In genomic region chr18:26863122-26863879, GRCh38 we compare ENCODE assay signal across 9 cellular contexts. TPM values are rescaled to one million over a fixed set of nuclear protein-coding genes. Genes with fewer than 3 reads are reported as not detected.
DNase-seq lines count a peak whose midpoint lies in the region; ATAC-seq, FAIRE-seq and TF ChIP-seq lines count a peak whose summit lies in the region.
"Had no signal": no experiment of that assay in that cellular context is flagged by ENCODE, and none has a peak within 500 bp of the region (broad histone marks: within the 10 kb centered on the region; RNA-seq: fewer than 3 reads in every experiment).

No MANE protein-coding gene starts in this region.

- ATAC-seq in thoracic aorta (ENCODE audit: insufficient number of reproducible peaks, low FRiP score, low read depth) = no peak
- no peak for ATAC-seq in CD8-positive, alpha-beta T cell

- TF ChIP-seq CTCF in astrocyte of the spinal cord (IDR thresholded peaks at IDR 0.05; ENCODE audit: low read depth, low read length) (no peak), kidney epithelial cell (IDR thresholded peaks at IDR 0.05; ENCODE audit: insufficient read depth, low read length, poor library complexity, severe bottlenecking) (no peak), thoracic aorta (IDR thresholded peaks at IDR 0.05) (no peak)
- TF ChIP-seq CTCF in CD8-positive, alpha-beta T cell (IDR thresholded peaks at IDR 0.05) = no peak

- H3K27ac Mint-ChIP-seq in activated CD4-positive, alpha-beta memory T cell treated with anti-CD3 and anti-CD28 coated beads, Interleukin-2, amount 10 ng/mL, durations not matched to agents 7 days and 5 days = no peak overlapping the region
- H3K27ac Mint-ChIP-seq in CD8-positive, alpha-beta T cell = no peak overlapping the region
- H3K27ac Mint-ChIP-seq: dendritic cell treated with granulocyte-macrophage colony-stimulating factor and Interleukin-4, amounts not matched to agents 40 ng/mL and 50 ng/mL, for 4 days had no signal

- H3K36me3 Mint-ChIP-seq in activated CD4-positive, alpha-beta memory T cell treated with anti-CD3 and anti-CD28 coated beads, Interleukin-2, amount 10 ng/mL, durations not matched to agents 7 days and 5 days (ENCODE audit: low read depth) = no peaks in the 10 kb centered on the region
- H3K36me3 Mint-ChIP-seq in CD8-positive, alpha-beta T cell = no peaks in the 10 kb centered on the region

- intact Hi-C loops in CD8-positive, alpha-beta T cell (cut with DNase I, micrococcal nuclease) = no loop called here

- no peak overlapping the region for H3K4me3 Mint-ChIP-seq in activated CD4-positive, alpha-beta memory T cell treated with anti-CD3 and anti-CD28 coated beads, Interleukin-2, amount 10 ng/mL, durations not matched to agents 7 days and 5 days
- no peak overlapping the region for H3K4me3 Mint-ChIP-seq in CD8-positive, alpha-beta T cell
- H3K4me3 Mint-ChIP-seq: dendritic cell treated with granulocyte-macrophage colony-stimulating factor and Interleukin-4, amounts not matched to agents 40 ng/mL and 50 ng/mL, for 4 days had no signal

- POLR2A ChIA-PET in activated CD4-positive, alpha-beta memory T cell treated with anti-CD3 and anti-CD28 coated beads, Interleukin-2, amount 10 ng/mL, durations not matched to agents 7 days and 5 days (lab: Charles Lee) = no interaction called here
- POLR2A ChIA-PET in CD8-positive, alpha-beta T cell (lab: Charles Lee) = no interaction called here

- no peaks in the 10 kb centered on the region for H3K4me1 Mint-ChIP-seq in activated CD4-positive, alpha-beta memory T cell treated with anti-CD3 and anti-CD28 coated beads, Interleukin-2, amount 10 ng/mL, durations not matched to agents 7 days and 5 days
- no peaks in the 10 kb centered on the region for H3K4me1 Mint-ChIP-seq in CD8-positive, alpha-beta T cell (ENCODE audit: low read depth)

- in situ Hi-C loops in astrocyte of the spinal cord (cut with HindIII; ENCODE audit: low sequenced_read_pairs) = no loop called here

- H3K27me3 Mint-ChIP-seq in activated CD4-positive, alpha-beta memory T cell treated with anti-CD3 and anti-CD28 coated beads, Interleukin-2, amount 10 ng/mL, durations not matched to agents 7 days and 5 days = no peaks in the 10 kb centered on the region
- peaks cover 13% of the 10 kb centered on the region for H3K27me3 Mint-ChIP-seq in CD8-positive, alpha-beta T cell (ENCODE audit: low read depth)

- H3K9me3 Mint-ChIP-seq in activated CD4-positive, alpha-beta memory T cell treated with anti-CD3 and anti-CD28 coated beads, Interleukin-2, amount 10 ng/mL, durations not matched to agents 7 days and 5 days = no peaks in the 10 kb centered on the region
- no peaks in the 10 kb centered on the region for H3K9me3 Mint-ChIP-seq in CD8-positive, alpha-beta T cell
- H3K9me3 Mint-ChIP-seq: dendritic cell treated with granulocyte-macrophage colony-stimulating factor and Interleukin-4, amounts not matched to agents 40 ng/mL and 50 ng/mL, for 4 days had no signal

- H3K27me3 ChIP-seq in MG63 (0 out of 2 replicates have a peak, but pooled peaks cover 3% of the 10 kb centered on the region), kidney epithelial cell (ENCODE audit: control insufficient read depth, insufficient read depth, low read length) (peaks cover 13% of the 10 kb centered on the region), thoracic aorta (replicated peaks; ENCODE audit: insufficient read depth) (no peaks in the 10 kb centered on the region)
- H3K27me3 ChIP-seq in CD8-positive, alpha-beta T cell (ENCODE audit: insufficient read depth, low read length) = no peaks in the 10 kb centered on the region

- no peak overlapping the region for H3K27ac ChIP-seq in thoracic aorta
- no peak overlapping the region for H3K27ac ChIP-seq in CD8-positive, alpha-beta T cell (ENCODE audit: low read depth, low read length)

- H3K4me1 ChIP-seq in thoracic aorta (ENCODE audit: control insufficient read depth in 1 of 2, low read depth in 2 of 2) = peaks cover 0 to 9% of the 10 kb centered on the region in 2 donors
- no peaks in the 10 kb centered on the region for H3K4me1 ChIP-seq in CD8-positive, alpha-beta T cell (ENCODE audit: insufficient read depth, low read length)

- CTCF ChIA-PET in activated CD4-positive, alpha-beta memory T cell treated with anti-CD3 and anti-CD28 coated beads, Interleukin-2, amount 10 ng/mL, durations not matched to agents 7 days and 5 days (lab: Charles Lee) = no interaction called here
- CTCF ChIA-PET in CD8-positive, alpha-beta T cell (lab: Charles Lee) = no interaction called here

- no peak for FAIRE-seq in GM12892 (lab: Jason Lieb, UNC)

- peak overlapping the region; percentile 15; the same call in 1 of the 2 replicates for H3K4me3 ChIP-seq in MG63
- peak overlapping the region; percentile 12 for H3K4me3 ChIP-seq in astrocyte of the spinal cord (ENCODE audit: low read depth, low read length)
- H3K4me3 ChIP-seq in kidney epithelial cell (ENCODE audit: low read depth, low read length) = peak overlapping the region; percentile 9
- H3K4me3 ChIP-seq in thoracic aorta = peak overlapping the region; percentile 51
- no peak overlapping the region for H3K4me3 ChIP-seq in CD8-positive, alpha-beta T cell (ENCODE audit: low read depth, low read length)

- no peaks in the 10 kb centered on the region for H3K36me3 ChIP-seq in MG63
- no peaks in the 10 kb centered on the region for H3K36me3 ChIP-seq in kidney epithelial cell (ENCODE audit: control insufficient read depth, insufficient read depth, low read length)
- H3K36me3 ChIP-seq in thoracic aorta = no peaks in the 10 kb centered on the region
- H3K36me3 ChIP-seq in CD8-positive, alpha-beta T cell (ENCODE audit: insufficient read depth, low read length) = no peaks in the 10 kb centered on the region

- peak; percentile 19 for DNase-seq in MG63
- no peak for DNase-seq in astrocyte of the spinal cord (ENCODE audit: low read depth, low spot score)
- DNase-seq in kidney epithelial cell (ENCODE audit: low read depth) = no peak
- no peak for DNase-seq in thoracic aorta (ENCODE audit: low spot score)
- no peak for DNase-seq in GM12892 (ENCODE audit: insufficient read length)
- DNase-seq in NCI-H2029 treated with DMSO at 0.1 percent for 48 hours (lab: John Stamatoyannopoulos, UW) = no peak
- DNase-seq in activated CD4-positive, alpha-beta memory T cell treated with anti-CD3 and anti-CD28 coated beads, Interleukin-2, amount 10 ng/mL, durations not matched to agents 7 days and 5 days = no peak
- no peak for DNase-seq in CD8-positive, alpha-beta T cell

- TF ChIP-seq POLR2A in GM12892 (IDR thresholded peaks at IDR 0.05; ENCODE audit: low read depth, low read length) = no peak

- H3K9me3 ChIP-seq in MG63 (no peaks in the 10 kb centered on the region), thoracic aorta (no peaks in the 10 kb centered on the region)
- H3K9me3 ChIP-seq in CD8-positive, alpha-beta T cell (ENCODE audit: low read length) = no peaks in the 10 kb centered on the region

RNA-seq across cellular contexts. Expression of gene AQP4, which starts 2.2 kb away (rescaled TPM):
- total RNA-seq in MG63 (2014; rRNA removed; shearing (Covaris generic); ENCODE audit: low replicate concordance) = not detected in 2 replicates
- total RNA-seq in kidney epithelial cell (under 0.01 TPM in 1 of 2 replicates, not detected in the other), thoracic aorta (not detected)
- not detected for polyA plus RNA-seq in GM12892 (2012; ENCODE audit: missing spikeins)
- not detected for total RNA-seq in activated CD4-positive, alpha-beta memory T cell treated with anti-CD3 and anti-CD28 coated beads, Interleukin-2, amount 10 ng/mL, durations not matched to agents 7 days and 5 days
- not detected for total RNA-seq in CD8-positive, alpha-beta T cell
